Comparison of ENCODE assay signal across 23 cellular contexts in genomic region chr7:110898516-110898915, GRCh38.
DNase-seq lines count a peak whose midpoint lies in the region; TF ChIP-seq lines count a peak whose summit lies in the region.
"Had no signal": no experiment of that assay in that cellular context is flagged by ENCODE, and none has a peak within 500 bp of the region (broad histone marks: within the 10 kb centered on the region; RNA-seq: fewer than 3 reads in every experiment).

No MANE protein-coding gene starts in this region.

- peak; percentile 60 for DNase-seq in EH (ENCODE audit: low read depth)
- DNase-seq in HFFc6, result peak; percentile 35
- peak; percentile 18 for DNase-seq in RKO (ENCODE audit: low spot score)
- DNase-seq in mesothelial cell of epicardium (ENCODE audit: low spot score in 2 of 2, unreplicated experiment in 2 of 2), result no peak
- no peak for DNase-seq in NCI-H345 (lab: John Stamatoyannopoulos, UW)
- DNase-seq in neural progenitor cell (ENCODE audit: low spot score), result no peak
- no peak for DNase-seq in DMS 273 treated with DMSO at 0.1 percent for 48 hours (lab: John Stamatoyannopoulos, UW)
- DNase-seq in activated CD4-positive, alpha-beta T cell treated with anti-CD3 and anti-CD28 coated beads for 4 hours, result no peak
- DNase-seq: 8988T; ACHN; AML-193; BE2C; C1 segment of cervical spinal cord; Calu3; CD4-positive, alpha-beta memory T cell; COR-L47; DMS153; DMS79; GDM1; H9 had no signal

- H3K27ac ChIP-seq in neural progenitor cell, result no peak overlapping the region
- H3K27ac ChIP-seq: A549 had no signal

- H3K9me3 Mint-ChIP-seq in HFFc6, result peaks cover 9% of the 10 kb centered on the region; the same call in 1 of the 2 replicates
- peaks cover 35% of the 10 kb centered on the region for H3K9me3 Mint-ChIP-seq in mesothelial cell of epicardium
- H3K9me3 Mint-ChIP-seq in neural progenitor cell, result peaks cover 14% of the 10 kb centered on the region

- peak overlapping the region; percentile 28 for H3K27ac Mint-ChIP-seq in HFFc6
- peak overlapping the region; percentile 11 for H3K27ac Mint-ChIP-seq in mesothelial cell of epicardium
- H3K27ac Mint-ChIP-seq in neural progenitor cell, result no peak overlapping the region
- H3K27ac Mint-ChIP-seq: CD4-positive, alpha-beta memory T cell; GM23338; H9 had no signal

- no peak overlapping the region for H2AFZ ChIP-seq in neural progenitor cell (replicated peaks)
- H2AFZ ChIP-seq: GM23338 had no signal

- no peak for TF ChIP-seq CTCF in HFFc6 (IDR thresholded peaks at IDR 0.05)
- TF ChIP-seq CTCF in mesothelial cell of epicardium (IDR thresholded peaks at IDR 0.05; ENCODE audit: unreplicated experiment), result no peak
- TF ChIP-seq CTCF in neural progenitor cell (IDR thresholded peaks at IDR 0.05), result no peak

- no peaks in the 10 kb centered on the region for H3K36me3 ChIP-seq in neural progenitor cell
- H3K36me3 ChIP-seq: BE2C had no signal

- no peaks in the 10 kb centered on the region for H4K20me1 ChIP-seq in neural progenitor cell (ENCODE audit: low read depth)

- peaks cover 19% of the 10 kb centered on the region for H3K36me3 Mint-ChIP-seq in HFFc6 (ENCODE audit: low read depth)
- peaks cover 14% of the 10 kb centered on the region for H3K36me3 Mint-ChIP-seq in mesothelial cell of epicardium
- H3K36me3 Mint-ChIP-seq in neural progenitor cell, result no peaks in the 10 kb centered on the region

- no peaks in the 10 kb centered on the region for H3K4me1 ChIP-seq in neural progenitor cell
- H3K4me1 ChIP-seq: A549, BE2C had no signal

- no peak overlapping the region for H3K4me2 ChIP-seq in neural progenitor cell
- H3K4me2 ChIP-seq: A549, GM23338 had no signal

- H3K9me3 ChIP-seq in neural progenitor cell (ENCODE audit: low read depth), result peaks cover 6% of the 10 kb centered on the region
- H3K9me3 ChIP-seq: BE2C had no signal

- H3K27me3 Mint-ChIP-seq in HFFc6 (ENCODE audit: insufficient read depth) (no peaks in the 10 kb centered on the region), mesothelial cell of epicardium (ENCODE audit: low read depth) (no peaks in the 10 kb centered on the region), neural progenitor cell (ENCODE audit: insufficient read depth, low read depth) (no peaks in the 10 kb centered on the region)
- H3K27me3 Mint-ChIP-seq: CD4-positive, alpha-beta memory T cell had no signal

- H3K4me3 ChIP-seq in neural progenitor cell, result no peak overlapping the region
- H3K4me3 ChIP-seq: A549, GM12878, GM23338 had no signal

- no peaks in the 10 kb centered on the region for H3F3A ChIP-seq in neural progenitor cell (ENCODE audit: low read depth)

- no peaks in the 10 kb centered on the region for H3K27me3 ChIP-seq in neural progenitor cell
- H3K27me3 ChIP-seq: BE2C had no signal

- no peak overlapping the region for H3K4me3 Mint-ChIP-seq in HFFc6
- H3K4me3 Mint-ChIP-seq in mesothelial cell of epicardium, result no peak overlapping the region
- no peak overlapping the region for H3K4me3 Mint-ChIP-seq in neural progenitor cell
- H3K4me3 Mint-ChIP-seq: CD4-positive, alpha-beta memory T cell; GM23338; H9 had no signal

- no peak overlapping the region for H3K9ac ChIP-seq in neural progenitor cell

- peaks cover 21% of the 10 kb centered on the region for H3K4me1 Mint-ChIP-seq in HFFc6 (ENCODE audit: low read depth)
- H3K4me1 Mint-ChIP-seq in mesothelial cell of epicardium, result peaks cover 15% of the 10 kb centered on the region
- no peaks in the 10 kb centered on the region for H3K4me1 Mint-ChIP-seq in neural progenitor cell
- H3K4me1 Mint-ChIP-seq: CD4-positive, alpha-beta memory T cell; GM23338; H9 had no signal

- no peaks in the 10 kb centered on the region for H3K79me2 ChIP-seq in neural progenitor cell (ENCODE audit: low read depth)

Comparison
In these comparisons a context has a peak if more than half of its experiments do, and no peak if none do; other contexts are left out.
1. DNase-seq: peak in EH (single experiment), HFFc6 (single experiment) and RKO (single experiment); none in mesothelial cell of epicardium (0 of 2), NCI-H345 (single experiment), neural progenitor cell (single experiment), DMS 273 treated with DMSO at 0.1 percent for 48 hours (single experiment) and activated CD4-positive, alpha-beta T cell treated with anti-CD3 and anti-CD28 coated beads for 4 hours (0 of 2).